8 cellular contexts compared by ENCODE assay signal in the genomic region with DNA sequence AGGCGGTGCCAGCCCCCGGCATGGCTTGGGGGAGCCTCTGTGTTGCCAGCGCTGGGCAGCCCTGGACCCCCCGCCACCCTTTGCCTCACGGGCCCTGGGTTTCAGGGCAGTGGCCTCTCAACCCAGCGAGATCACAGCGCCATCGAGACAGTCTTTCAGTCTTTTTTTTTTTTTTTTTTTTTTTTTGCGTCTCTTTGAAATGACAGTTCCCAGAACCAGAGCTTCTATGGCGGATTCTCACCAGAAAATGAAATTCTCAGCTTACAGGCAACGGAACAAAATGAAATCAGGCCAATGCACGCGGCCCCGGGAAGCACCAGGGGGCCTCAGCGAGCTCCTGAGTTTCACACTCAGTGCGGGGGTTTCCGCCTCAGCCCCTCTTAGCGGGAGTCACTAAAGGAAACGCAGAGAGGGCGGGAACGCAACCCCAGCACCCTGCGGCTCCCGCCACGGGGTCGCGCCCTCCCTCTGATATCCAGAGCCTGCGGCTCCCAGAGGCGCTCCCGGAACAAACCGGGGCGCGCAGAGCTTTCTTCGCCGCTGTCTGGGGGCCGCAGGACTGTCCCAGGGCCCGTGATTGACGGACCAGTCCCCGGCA. TPM values are rescaled to one million over a fixed set of nuclear protein-coding genes. Genes with fewer than 3 reads are reported as not detected.
A peak's percentile ranks its signal among the peaks of the same experiment; 100 is the strongest.
DNase-seq lines count a peak whose midpoint lies in the region; ATAC-seq and TF ChIP-seq lines count a peak whose summit lies in the region.

No MANE protein-coding gene starts in this region.

- no peaks in the 10 kb centered on the region for H3K36me3 ChIP-seq in kidney epithelial cell (ENCODE audit: control insufficient read depth, insufficient read depth, low read length)

- peak overlapping the region; percentile 42 for H3K4me3 ChIP-seq in kidney epithelial cell (ENCODE audit: low read depth, low read length)

- peak; percentile 87 for TF ChIP-seq CTCF in kidney epithelial cell (IDR thresholded peaks at IDR 0.05; ENCODE audit: insufficient read depth, low read length, poor library complexity, severe bottlenecking)

- ATAC-seq in activated CD4-positive, CD25-positive, alpha-beta regulatory T cell treated with anti-CD3 and anti-CD28 coated beads, Interleukin-2, amount 50 U/mL, for 24 hours = peak; percentile 81
- no peak for ATAC-seq in HG03378 (IDR thresholded peaks at IDR 0.05; ENCODE audit: unreplicated experiment)

- peak; percentile 76 for DNase-seq in NCI-H1436 (lab: John Stamatoyannopoulos, UW)
- DNase-seq in NCI-H1436 treated with DMSO at 0.1 percent for 48 hours (lab: John Stamatoyannopoulos, UW) = no peak
- peak; percentile 82 for DNase-seq in NCI-H1105 treated with DMSO at 0.1 percent for 48 hours (lab: John Stamatoyannopoulos, UW)
- peak; percentile 61 for DNase-seq in central memory CD4-positive, alpha-beta T cell
- DNase-seq in kidney epithelial cell (ENCODE audit: low read depth) = no peak
- DNase-seq in stimulated activated CD4-positive, alpha-beta T cell treated with anti-CD3 and anti-CD28 coated beads, Interleukin-15, amount 100 ng/mL, for 24 hours = peak; percentile 87

- H3K27me3 ChIP-seq in kidney epithelial cell (ENCODE audit: control insufficient read depth, insufficient read depth, low read length) = peaks cover 2% of the 10 kb centered on the region

RNA-seq across cellular contexts. Expression of gene COL6A1, which starts 8.0 kb away (rescaled TPM):
- total RNA-seq in kidney epithelial cell = 226 and 298 TPM in 2 replicates

Comparison
In these comparisons a context has a peak if more than half of its experiments do, and no peak if none do; other contexts are left out.
1. DNase-seq: peak in NCI-H1436 (single experiment), NCI-H1105 treated with DMSO at 0.1 percent for 48 hours (single experiment), central memory CD4-positive, alpha-beta T cell (single experiment) and stimulated activated CD4-positive, alpha-beta T cell treated with anti-CD3 and anti-CD28 coated beads, Interleukin-15, amount 100 ng/mL, for 24 hours (single experiment); none in NCI-H1436 treated with DMSO at 0.1 percent for 48 hours (single experiment) and kidney epithelial cell (single experiment).